ENCODE assay signal across 25 cellular contexts in genomic region chr4:140144937-140145336, GRCh38. TPM values are rescaled to one million over a fixed set of nuclear protein-coding genes. Genes with fewer than 3 reads are reported as not detected.
A peak's percentile ranks its signal among the peaks of the same experiment; 100 is the strongest.
DNase-seq lines count a peak whose midpoint lies in the region; ATAC-seq, FAIRE-seq and TF ChIP-seq lines count a peak whose summit lies in the region.
"Had no signal": no experiment of that assay in that cellular context is flagged by ENCODE, and none has a peak within 500 bp of the region (broad histone marks: within the 10 kb centered on the region; RNA-seq: fewer than 3 reads in every experiment).

No MANE protein-coding gene starts in this region.

- H3K23me2 ChIP-seq in H1 (ENCODE audit: low read depth, low read length) = no peaks in the 10 kb centered on the region; the same call in 1 of the 2 replicates

- H4K91ac ChIP-seq in H1 (replicated peaks; ENCODE audit: insufficient read length, low read length) = no peak overlapping the region

- no peak overlapping the region for H2AK5ac ChIP-seq in H1 (ENCODE audit: low read depth, low read length)

- no peak for FAIRE-seq in H1 (lab: Jason Lieb, UNC)
- FAIRE-seq: G401.6, GM18507, GM19239, H54, HepG2 had no signal

- H3K27ac Mint-ChIP-seq in neural crest cell (ENCODE audit: unreplicated experiment) = no peak overlapping the region
- H3K27ac Mint-ChIP-seq: CD8-positive, alpha-beta memory T cell had no signal

- H2BK12ac ChIP-seq in H1 (ENCODE audit: low read depth, low read length) = peak overlapping the region; percentile 33; the same call in 1 of the 2 replicates

- TF ChIP-seq EP300 in H1 (IDR thresholded peaks at IDR 0.05; ENCODE audit: borderline replicate concordance in 1 of 2, low read depth in 2 of 2, low read length in 2 of 2) = no peak

- no peak for TF ChIP-seq CTCF in 22Rv1 (IDR thresholded peaks at IDR 0.05)
- no peak for TF ChIP-seq CTCF in Panc1 (IDR thresholded peaks at IDR 0.05)
- TF ChIP-seq CTCF in H1 (IDR thresholded peaks at IDR 0.05; ENCODE audit: control extremely low read depth in 1 of 3, insufficient read depth in 1 of 3, low read depth in 1 of 3, low read length in 3 of 3) = no peak
- TF ChIP-seq CTCF in neural crest cell (conservative IDR thresholded peaks at IDR 0.05) = no peak
- no peak for TF ChIP-seq CTCF in vagina (IDR thresholded peaks at IDR 0.05)

- POLR2A ChIA-PET in Panc1 (lab: Charles Lee) = no interaction called here
- POLR2A ChIA-PET in H1 (lab: Charles Lee; ENCODE audit: partially characterized antibody) = no interaction called here

- 81% methylated on average over 4 of the region's 4 CpGs; no CpG with 5 or more reads in 1 of the 2 experiments for WGBS in H1 (ENCODE audit: extremely low coverage in 1 of 2, insufficient coverage in 1 of 2, insufficient read length in 1 of 2, insufficient replicate concordance in 2 of 2, low coverage in 1 of 2, low lambda C conversion rate in 2 of 2, missing lambda C conversion rate in 1 of 2), 2 experiments

- no peak overlapping the region for H3K4me2 ChIP-seq in H1 (ENCODE audit: insufficient read depth in 1 of 2, low read depth in 2 of 2, low read length in 2 of 2)

- peak overlapping the region; percentile 63 for H3K4me3 Mint-ChIP-seq in neural crest cell

- no peak overlapping the region for H2BK15ac ChIP-seq in H1 (ENCODE audit: low read length)

- no peaks in the 10 kb centered on the region for H3K27me3 ChIP-seq in Panc1 (ENCODE audit: control insufficient read depth, insufficient read depth, low read length)
- H3K27me3 ChIP-seq in H1 (replicated peaks in 1 of 4; ENCODE audit: control insufficient read depth in 3 of 4, extremely low read depth in 1 of 4, insufficient read depth in 3 of 4, low read length in 3 of 4) = no peaks in the 10 kb centered on the region
- no peaks in the 10 kb centered on the region for H3K27me3 ChIP-seq in vagina

- H2BK5ac ChIP-seq in H1 (ENCODE audit: low read depth, low read length) = no peak overlapping the region

- no peak overlapping the region for H3K4ac ChIP-seq in H1 (replicated peaks; ENCODE audit: insufficient read length, low read depth, low read length)

- no peak overlapping the region for H4K5ac ChIP-seq in H1 (ENCODE audit: insufficient read length, low read depth, low read length)

- in situ Hi-C loops in Panc1 (cut with HindIII; ENCODE audit: low pct_unique_long_range_greater_than_20kb, low sequenced_read_pairs) = no loop called here

- H3K9ac ChIP-seq in H1 (replicated peaks in 1 of 4; ENCODE audit: extremely low read depth in 1 of 4, low read depth in 3 of 4, low read length in 3 of 4) = no peak overlapping the region

- H2BK20ac ChIP-seq in H1 (ENCODE audit: low read length) = no peak overlapping the region

- no peaks in the 10 kb centered on the region; the same call in 1 of the 2 replicates for H3K79me1 ChIP-seq in H1 (ENCODE audit: low read depth, low read length)

- H3K79me2 ChIP-seq in H1 (ENCODE audit: control insufficient read depth in 1 of 2, insufficient read depth in 2 of 2, low read length in 2 of 2) = no peaks in the 10 kb centered on the region; a peak in 1 of 4 replicates

- no peaks in the 10 kb centered on the region for H3K9me3 Mint-ChIP-seq in neural crest cell
- H3K9me3 Mint-ChIP-seq: CD8-positive, alpha-beta memory T cell had no signal

- no peak overlapping the region for H2BK120ac ChIP-seq in H1 (replicated peaks; ENCODE audit: low read depth, low read length)

- no peak overlapping the region for H3K14ac ChIP-seq in H1 (ENCODE audit: insufficient read length)

- TF ChIP-seq RAD21 in H1 (IDR thresholded peaks at IDR 0.05 in 1 of 2, conservative IDR thresholded peaks at IDR 0.05 in 1 of 2; ENCODE audit: low read depth in 2 of 2, low read length in 2 of 2) = no peak

- H3K23ac ChIP-seq in H1 (ENCODE audit: insufficient read length) = no peak overlapping the region

- H3K4me1 ChIP-seq in Panc1 (ENCODE audit: control insufficient read depth, insufficient read depth, low read length) (peaks cover 32% of the 10 kb centered on the region), H1 (replicated peaks in 1 of 4; ENCODE audit: control insufficient read depth in 3 of 4, insufficient read depth in 4 of 4, low read length in 3 of 4) (peaks cover 0 to 13% (median 7%) of the 10 kb centered on the region in 4 experiments; a peak in 5 of 7 replicates), vagina (peaks cover 17% of the 10 kb centered on the region)

- no peak overlapping the region for H4K8ac ChIP-seq in H1 (ENCODE audit: extremely low read depth, insufficient read depth, low read length)

- BruUV-seq in Panc1 (replicated peaks; lab: Mats Ljungman, UMichigan) = no TSS peak

- ATAC-seq in Panc1 (no peak), HG03457 (IDR thresholded peaks at IDR 0.05; ENCODE audit: unreplicated experiment) (no peak)
- ATAC-seq: HepG2, SK-N-SH treated with all-trans-retinoic acid at 6 μM for 48 hours had no signal

- CTCF ChIA-PET in Panc1 (lab: Charles Lee) (no interaction called here), H1 (lab: Charles Lee; ENCODE audit: partially characterized antibody) (interaction anchor here (1.5 kb wide), 1 partner anchor 92 kb away, joined by 4 read pairs; no protein-coding TSS in a partner anchor)

- H3K36me3 ChIP-seq in Panc1 (ENCODE audit: control insufficient read depth, insufficient read depth, low read length) = no peaks in the 10 kb centered on the region
- H3K36me3 ChIP-seq in H1 (ENCODE audit: control insufficient read depth in 2 of 4, insufficient read depth in 4 of 4, low read length in 3 of 4) = no peaks in the 10 kb centered on the region
- H3K36me3 ChIP-seq in vagina = no peaks in the 10 kb centered on the region

- no peak overlapping the region for H3K18ac ChIP-seq in H1 (ENCODE audit: extremely low read depth, low read length)

- no peak overlapping the region for H3K56ac ChIP-seq in H1 (replicated peaks; ENCODE audit: insufficient read length, low read depth, low read length)

- H2AFZ ChIP-seq in H1 (ENCODE audit: low read length) = 0 out of 2 replicates have a peak overlapping the region, but pooled peaks have one; percentile 4

- H3K36me3 Mint-ChIP-seq in neural crest cell (ENCODE audit: low read depth) = no peaks in the 10 kb centered on the region
- H3K36me3 Mint-ChIP-seq: CD8-positive, alpha-beta memory T cell had no signal

- peaks cover 38% of the 10 kb centered on the region for H3K4me1 Mint-ChIP-seq in neural crest cell

- H3K27ac ChIP-seq in 22Rv1 = 0 out of 2 replicates have a peak overlapping the region, but pooled peaks have one; percentile 19
- peak overlapping the region; percentile 39 for H3K27ac ChIP-seq in Panc1 (ENCODE audit: low read length)
- no peak overlapping the region for H3K27ac ChIP-seq in H1 (ENCODE audit: low read depth, low read length)
- no peak overlapping the region for H3K27ac ChIP-seq in vagina
- H3K27ac ChIP-seq: C4-2B had no signal

- no peaks in the 10 kb centered on the region for H3K27me3 Mint-ChIP-seq in neural crest cell (ENCODE audit: low read depth)

- intact Hi-C loops in Panc1 (cut with micrococcal nuclease; ENCODE audit: unreplicated experiment) (no loop called here), vagina (cut with DNase I) (no loop called here)

- no peak overlapping the region for H3K4me3 ChIP-seq in Panc1 (ENCODE audit: low read depth in 2 of 2, low read length in 2 of 2)
- no peak overlapping the region for H3K4me3 ChIP-seq in H1 (ENCODE audit: extremely low read depth in 1 of 4, insufficient read depth in 2 of 4, low read depth in 3 of 4, low read length in 4 of 4)
- no peak overlapping the region for H3K4me3 ChIP-seq in vagina

- no peak for DNase-seq in Panc1 (ENCODE audit: low read depth, low spot score)
- DNase-seq in H1 (ENCODE audit: low read depth in 1 of 2, low spot score in 2 of 2) = no peak
- no peak for DNase-seq in neural crest cell (ENCODE audit: low read depth, low spot score)
- DNase-seq in EL = no peak
- DNase-seq in vagina (ENCODE audit: extremely low spot score in 2 of 2) = no peak
- DNase-seq: Calu3; CD8-positive, alpha-beta memory T cell; DMS153; KBM-7; NCI-H1092; NCI-H1436; NCI-H187 treated with DMSO at 0.1 percent for 48 hours; NCI-H2107; NCI-H2227 treated with DMSO at 0.1 percent for 48 hours; NCI-H510A; NCI-H748 treated with DMSO at 0.1 percent for 48 hours had no signal

- H3K9me3 ChIP-seq in Panc1 (ENCODE audit: control insufficient read depth, insufficient read depth, low read depth, low read length) (no peaks in the 10 kb centered on the region), H1 (ENCODE audit: insufficient read depth in 2 of 2, low read depth in 1 of 2, low read length in 1 of 2) (no peaks in the 10 kb centered on the region), vagina (no peaks in the 10 kb centered on the region)

- no peak for TF ChIP-seq POLR2A in H1 (IDR thresholded peaks at IDR 0.05; ENCODE audit: control extremely low read depth in 1 of 2, low read depth in 2 of 2, low read length in 2 of 2)
- no peak for TF ChIP-seq POLR2A in vagina (IDR thresholded peaks at IDR 0.05)

- no peaks in the 10 kb centered on the region for H4K20me1 ChIP-seq in H1 (replicated peaks in 1 of 2; ENCODE audit: control insufficient read depth in 1 of 2, insufficient read depth in 2 of 2, low read length in 2 of 2)

TF ChIP-seq in H1, 55 proteins besides CTCF, POLR2A, EP300 and RAD21:
- TF ChIP-seq EZH2 (IDR thresholded peaks at IDR 0.05; ENCODE audit: low read depth, low read length, severe bottlenecking) (no peak), RBBP5 (IDR thresholded peaks at IDR 0.05; ENCODE audit: borderline replicate concordance, low read depth, low read length) (no peak), BACH1 (IDR thresholded peaks at IDR 0.05; ENCODE audit: low read length) (no peak), YY1 (IDR thresholded peaks at IDR 0.05; ENCODE audit: low read depth, low read length) (no peak), GTF2F1 (IDR thresholded peaks at IDR 0.05; ENCODE audit: borderline replicate concordance, low read depth, low read length) (no peak)
TF ChIP-seq in H1: peak in this region for 0.

RNA-seq across cellular contexts. Expression of gene MAML3, which starts 9.0 kb away (rescaled TPM):
- total RNA-seq in Panc1 (2021; ENCODE audit: unreplicated experiment) (7.7 TPM), neural crest cell (21.8 and 22.2 TPM in 2 replicates), vagina (16.2 TPM)
- 7.1 TPM for polyA plus RNA-seq in Panc1 (2012; ENCODE audit: insufficient read length)
- total RNA-seq in H1 (2021; fragmentation: NEBNext Ultra II Directional; extraction: Animal tissue kit (Norgen Biotek cat#: 25700)) = 5.6 and 5.7 TPM in 2 replicates
- polyA plus RNA-seq in H1 (2011; rRNA removed) = 2.1 and 2.7 TPM in 2 replicates
- 3.0 TPM for polyA plus RNA-seq in H1 (2011; cell fraction: cytosol; rRNA removed)
- 3.8 TPM for polyA plus RNA-seq in H1 (2011; cell fraction: nucleus; rRNA removed)
- polyA plus RNA-seq in H1 (2012, experiment 1 of 2) = 2.1 to 2.6 TPM (median 2.2 TPM) in 4 replicates
- 0.34 TPM for polyA plus RNA-seq in H1 (2012, experiment 2 of 2)
- polyA plus RNA-seq in H1 (2013, experiment 1 of 2) = 4.8 TPM
- polyA plus RNA-seq in H1 (2013, experiment 2 of 2) = 4.9 TPM
- 4.6 and 6.1 TPM in 2 replicates for polyA minus RNA-seq in H1 (2011; rRNA and poly(A)+ RNA removed)
- 4.1 TPM for polyA minus RNA-seq in H1 (2011; cell fraction: cytosol; rRNA and poly(A)+ RNA removed)
- polyA minus RNA-seq in H1 (2011; cell fraction: nucleus; rRNA and poly(A)+ RNA removed) = 11.6 TPM

Comparison
In these comparisons a context has a peak if more than half of its experiments do, and no peak if none do; other contexts are left out.
1. H3K27ac ChIP-seq: peak in 22Rv1 (single experiment) and Panc1 (single experiment); none in H1 (single experiment) and vagina (single experiment).